Comparison of ENCODE assay signal across 9 cellular contexts in the genomic region with DNA sequence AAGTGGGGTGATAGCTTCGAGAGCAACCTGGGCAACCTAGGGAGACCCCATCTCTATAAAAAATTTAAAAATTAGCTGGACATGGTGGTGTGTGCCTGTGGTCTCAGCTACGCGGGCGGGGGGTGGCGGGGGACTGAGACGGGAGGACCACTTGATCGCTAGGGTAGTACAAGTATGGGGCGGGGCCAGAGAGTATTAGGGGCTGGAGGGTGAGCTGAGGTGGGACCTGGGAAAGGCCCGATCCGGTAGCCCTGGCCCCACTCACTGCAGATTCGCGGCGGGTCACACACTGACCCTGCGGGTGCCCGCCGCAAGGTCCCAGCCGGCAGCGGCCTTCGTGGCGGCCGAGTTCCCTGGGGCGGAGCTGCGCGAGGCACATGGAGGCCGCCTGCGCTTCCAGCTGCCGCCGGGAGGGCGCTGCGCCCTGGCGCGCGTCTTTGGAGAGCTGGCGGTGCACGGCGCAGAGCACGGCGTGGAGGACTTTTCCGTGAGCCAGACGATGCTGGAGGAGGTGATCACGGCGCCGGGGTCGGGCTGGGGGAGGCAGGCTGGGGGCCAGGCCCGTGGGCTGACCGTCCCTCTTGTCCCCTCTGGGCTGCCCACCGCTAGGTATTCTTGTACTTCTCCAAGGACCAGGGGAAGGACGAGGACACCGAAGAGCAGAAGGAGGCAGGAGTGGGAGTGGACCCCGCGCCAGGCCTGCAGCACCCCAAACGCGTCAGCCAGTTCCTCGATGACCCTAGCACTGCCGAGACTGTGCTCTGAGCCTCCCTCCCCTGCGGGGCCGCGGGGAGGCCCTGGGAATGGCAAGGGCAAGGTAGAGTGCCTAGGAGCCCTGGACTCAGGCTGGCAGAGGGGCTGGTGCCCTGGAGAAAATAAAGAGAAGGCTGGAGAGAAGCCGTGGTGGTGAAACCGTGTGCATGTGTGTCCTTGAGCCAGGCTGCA. TPM values are rescaled to one million over a fixed set of nuclear protein-coding genes. Genes with fewer than 3 reads are reported as not detected.
DNase-seq lines count a peak whose midpoint lies in the region; ATAC-seq and TF ChIP-seq lines count a peak whose summit lies in the region.
"Had no signal": no experiment of that assay in that cellular context is flagged by ENCODE, and none has a peak within 500 bp of the region (broad histone marks: within the 10 kb centered on the region; RNA-seq: fewer than 3 reads in every experiment).

No MANE protein-coding gene starts in this region.

- no peaks in the 10 kb centered on the region for H3K27me3 Mint-ChIP-seq in activated B cell treated with CpG ODN at 0.5 μM for 24 hours

- H3K9me3 ChIP-seq in ES-I3 (ENCODE audit: control insufficient read depth, insufficient read depth, low read length), result no peaks in the 10 kb centered on the region

- DNase-seq in activated B cell treated with CpG ODN at 0.5 μM for 24 hours (peak; percentile 68), cerebellar cortex (ENCODE audit: low spot score) (peak; percentile 30), left colon (peak in 1 of 2 donors; percentile 78)
- DNase-seq in stimulated activated CD8-positive, alpha-beta memory T cell treated with anti-CD3 and anti-CD28 coated beads, Interleukin-2, amount 100 ng/mL, for 48 hours (ENCODE audit: low read depth in 2 of 2), result peak; percentile 62 to 65

- TF ChIP-seq CTCF in KMS-11 (conservative IDR thresholded peaks at IDR 0.05; ENCODE audit: low read depth, low read length) (peak; percentile 43), activated B cell treated with CpG ODN at 0.5 μM for 24 hours (IDR thresholded peaks at IDR 0.05) (peak; percentile 33)

- H3K4me1 ChIP-seq in ES-I3 (ENCODE audit: insufficient read depth, low read length) (peaks cover 7% of the 10 kb centered on the region; the same call in 1 of the 2 replicates), KMS-11 (ENCODE audit: low read depth, poor library complexity, severe bottlenecking) (peaks cover 13% of the 10 kb centered on the region)

- ATAC-seq in activated B cell treated with CpG ODN at 0.5 μM for 24 hours (ENCODE audit: low read depth), result peak; percentile 36
- ATAC-seq in left colon, result peak; percentile 66
- ATAC-seq in HG03439 (IDR thresholded peaks at IDR 0.05; ENCODE audit: unreplicated experiment), result no peak
- no peak for ATAC-seq in HG03108 (IDR thresholded peaks at IDR 0.05; ENCODE audit: unreplicated experiment)

- H3K27ac Mint-ChIP-seq in activated B cell treated with CpG ODN at 0.5 μM for 24 hours, result no peak overlapping the region
- H3K27ac Mint-ChIP-seq: activated naive CD4-positive, alpha-beta T cell treated with anti-CD3 and anti-CD28 coated beads, Interleukin-2, amount 50 U/mL, for 72 hours had no signal

- H3K27ac ChIP-seq in KMS-11, result no peak overlapping the region

- H2AFZ ChIP-seq in KMS-11 (ENCODE audit: low read depth), result no peak overlapping the region

- no peaks in the 10 kb centered on the region for H3K36me3 ChIP-seq in ES-I3 (ENCODE audit: insufficient read depth, low read length)
- no peaks in the 10 kb centered on the region for H3K36me3 ChIP-seq in KMS-11 (ENCODE audit: insufficient read depth)

- peak overlapping the region; percentile 60 for H3K4me3 Mint-ChIP-seq in activated B cell treated with CpG ODN at 0.5 μM for 24 hours

- H3K4me1 Mint-ChIP-seq in activated B cell treated with CpG ODN at 0.5 μM for 24 hours, result peaks cover 38% of the 10 kb centered on the region

- no peak overlapping the region for H3K4me3 ChIP-seq in KMS-11 (IDR thresholded peaks at IDR 0.05; ENCODE audit: insufficient read depth, low read depth, low read length)

- no peak overlapping the region; the same call in 1 of the 2 replicates for H3K4me2 ChIP-seq in KMS-11

- POLR2A ChIA-PET in activated B cell treated with CpG ODN at 0.5 μM for 24 hours (lab: Charles Lee), result interaction anchor here (0.6 to 5.3 kb wide), 14 partner anchors 12 to 794 kb away, joined by 3 to 140 read pairs (median 7); a partner anchor contains a TSS

- intact Hi-C loops in activated B cell treated with CpG ODN at 0.5 μM for 24 hours (cut with micrococcal nuclease), result loop anchor here (5.0 kb wide), 1 partner anchor 127 kb away; no protein-coding TSS in a partner anchor
- intact Hi-C loops in left colon (cut with DNase I, micrococcal nuclease), result no loop called here

- no peaks in the 10 kb centered on the region for H4K20me1 ChIP-seq in KMS-11 (ENCODE audit: insufficient read depth)

- H3K36me3 Mint-ChIP-seq in activated B cell treated with CpG ODN at 0.5 μM for 24 hours (ENCODE audit: low read depth), result peaks cover 18% of the 10 kb centered on the region

- no peaks in the 10 kb centered on the region for H3K9me3 Mint-ChIP-seq in activated B cell treated with CpG ODN at 0.5 μM for 24 hours
- H3K9me3 Mint-ChIP-seq: activated naive CD4-positive, alpha-beta T cell treated with anti-CD3 and anti-CD28 coated beads, Interleukin-2, amount 50 U/mL, for 72 hours had no signal

- no peaks in the 10 kb centered on the region for H3K27me3 ChIP-seq in KMS-11 (ENCODE audit: insufficient read depth, low read depth)

- H3K79me2 ChIP-seq in KMS-11 (ENCODE audit: insufficient read depth, low read depth), result peaks cover 20% of the 10 kb centered on the region

- CTCF ChIA-PET in activated B cell treated with CpG ODN at 0.5 μM for 24 hours (lab: Charles Lee), result interaction anchor here (0.6 to 2.7 kb wide), 14 partner anchors 10 to 179 kb away, joined by 3 to 13 read pairs (median 4); a partner anchor contains a TSS

- peak overlapping the region; percentile 50 for H3K9ac ChIP-seq in ES-I3 (ENCODE audit: low read depth, low read length)
- no peak overlapping the region for H3K9ac ChIP-seq in KMS-11

RNA-seq across cellular contexts. Expression of a gene that starts 2.0 kb away (rescaled TPM):
- total RNA-seq in activated B cell treated with CpG ODN at 0.5 μM for 24 hours (266 and 312 TPM in 2 replicates), left colon (10 to 100 TPM; 37.9 to 47.2 TPM)

RNA-seq across cellular contexts. Expression of a gene that starts 25.0 kb away (rescaled TPM):
- total RNA-seq in activated B cell treated with CpG ODN at 0.5 μM for 24 hours, result 164 and 188 TPM in 2 replicates
- 10 to 100 TPM; 23.3 to 35.1 TPM for total RNA-seq in left colon

RNA-seq across cellular contexts. Expression of a gene that starts 30.2 kb away (rescaled TPM):
- total RNA-seq in activated B cell treated with CpG ODN at 0.5 μM for 24 hours (173 and 184 TPM in 2 replicates), left colon (100 to 1,000 TPM; 116 to 141 TPM)

RNA-seq across cellular contexts. Expression of a gene that starts 38.5 kb away (rescaled TPM):
- total RNA-seq in activated B cell treated with CpG ODN at 0.5 μM for 24 hours (352 and 371 TPM in 2 replicates), left colon (100 to 1,000 TPM in 1 of 2 donors, 10 to 100 TPM in 1; 76.6 to 106 TPM)

RNA-seq across cellular contexts. Expression of a gene that starts 38.9 kb away (rescaled TPM):
- total RNA-seq in activated B cell treated with CpG ODN at 0.5 μM for 24 hours (213 and 218 TPM in 2 replicates), left colon (100 to 1,000 TPM; 162 to 176 TPM)

Comparison
In these comparisons a context has a peak if more than half of its experiments do, and no peak if none do; other contexts are left out.
1. ATAC-seq: peak in activated B cell treated with CpG ODN at 0.5 μM for 24 hours (single experiment) and left colon (single experiment); none in HG03439 (single experiment) and HG03108 (single experiment).